Comparison of ENCODE assay signal across 18 cellular contexts in the genomic region with DNA sequence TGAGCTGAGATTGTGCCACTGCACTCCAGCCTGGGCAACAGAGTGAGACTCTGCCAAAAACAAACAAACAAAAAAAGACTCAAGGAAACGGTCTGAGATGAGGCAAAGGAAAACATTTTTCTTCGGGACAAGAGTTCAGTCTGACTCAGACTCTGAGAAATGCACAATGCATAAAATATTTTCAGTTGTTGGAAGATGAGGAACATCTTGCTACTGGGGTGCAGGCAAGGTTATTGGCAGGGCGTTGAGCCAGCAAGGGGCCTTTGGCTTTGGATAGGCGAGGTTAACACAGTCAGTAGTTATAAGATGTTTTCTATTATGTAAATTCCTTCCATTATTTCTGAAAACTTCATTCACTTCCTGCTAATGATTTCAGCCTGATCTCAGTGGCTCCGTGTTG.
A peak's percentile ranks its signal among the peaks of the same experiment; 100 is the strongest.
DNase-seq lines count a peak whose midpoint lies in the region; ATAC-seq and TF ChIP-seq lines count a peak whose summit lies in the region.
"Had no signal": no experiment of that assay in that cellular context is flagged by ENCODE, and none has a peak within 500 bp of the region (broad histone marks: within the 10 kb centered on the region; RNA-seq: fewer than 3 reads in every experiment).

No MANE protein-coding gene starts in this region.

- no peaks in the 10 kb centered on the region for H3K9me3 ChIP-seq in PC-9 (ENCODE audit: insufficient read depth, low read depth)
- H3K9me3 ChIP-seq: SJSA1 had no signal

- POLR2A ChIA-PET in PC-9 (lab: Charles Lee; ENCODE audit: unreplicated experiment): no interaction called here

- H3K27ac ChIP-seq in PC-9: no peak overlapping the region
- H3K27ac ChIP-seq: RWPE1, SJSA1 had no signal

- H3K4me2 ChIP-seq in PC-9: no peak overlapping the region
- H3K4me2 ChIP-seq: GM23338 had no signal

- no peak overlapping the region for H2AFZ ChIP-seq in PC-9
- H2AFZ ChIP-seq: GM23338 had no signal

- H3K4me1 ChIP-seq in PC-9 (replicated peaks; ENCODE audit: insufficient read depth): no peaks in the 10 kb centered on the region
- H3K4me1 ChIP-seq: SJSA1 had no signal

- intact Hi-C loops in left cardiac atrium (cut with DNase I): no loop called here
- intact Hi-C loops in PC-9 (cut with micrococcal nuclease; ENCODE audit: unreplicated experiment): no loop called here

- TF ChIP-seq CTCF in fibroblast of pulmonary artery (IDR thresholded peaks at IDR 0.05; ENCODE audit: low read length, missing control alignments): no peak
- no peak for TF ChIP-seq CTCF in PC-9 (conservative IDR thresholded peaks at IDR 0.05)

- no peak overlapping the region for H3K4me3 ChIP-seq in fibroblast of pulmonary artery (replicated peaks; ENCODE audit: low read depth, low read length)
- H3K4me3 ChIP-seq in PC-9: no peak overlapping the region
- H3K4me3 ChIP-seq: GM23338, SJSA1 had no signal

- H3F3A ChIP-seq in PC-9 (ENCODE audit: insufficient read depth, low read depth): no peaks in the 10 kb centered on the region

- no peaks in the 10 kb centered on the region for H4K20me1 ChIP-seq in PC-9 (ENCODE audit: insufficient read depth)

- no TSS peak for BruUV-seq in PC-9 (replicated peaks; lab: Mats Ljungman, UMichigan)

- peak; percentile 65 for DNase-seq in GM04503 (ENCODE audit: low read depth)
- peak; percentile 46 for DNase-seq in astrocyte of the hippocampus (ENCODE audit: low read depth, low spot score)
- peak; percentile 1 for DNase-seq in fibroblast of pulmonary artery (ENCODE audit: low read depth)
- DNase-seq in stromal cell of bone marrow (ENCODE audit: low read depth): peak; percentile 57
- no peak for DNase-seq in NCI-H1930 (lab: John Stamatoyannopoulos, UW)
- no peak for DNase-seq in left cardiac atrium
- no peak for DNase-seq in PC-9
- DNase-seq: C1 segment of cervical spinal cord, DMS 273 treated with DMSO at 0.1 percent for 48 hours, NCI-H1048, NCI-H146, NCI-H2107, NCI-H226, NCI-H526, OCI-M1 had no signal

- H3K9me2 ChIP-seq in PC-9 (ENCODE audit: insufficient read depth): no peaks in the 10 kb centered on the region

- H3K27me3 ChIP-seq in PC-9 (ENCODE audit: insufficient read depth, low read depth): no peaks in the 10 kb centered on the region
- H3K27me3 ChIP-seq: SJSA1 had no signal

- no peaks in the 10 kb centered on the region for H3K36me3 ChIP-seq in PC-9 (ENCODE audit: low read depth)
- H3K36me3 ChIP-seq: SJSA1 had no signal

- no peak for ATAC-seq in left cardiac atrium
- ATAC-seq: GM23338 had no signal

- H3K79me2 ChIP-seq in PC-9 (ENCODE audit: low read depth): no peaks in the 10 kb centered on the region

- CTCF ChIA-PET in PC-9 (lab: Charles Lee): no interaction called here

Comparison
In these comparisons a context has a peak if more than half of its experiments do, and no peak if none do; other contexts are left out.
1. DNase-seq: peak in GM04503 (single experiment), astrocyte of the hippocampus (single experiment), fibroblast of pulmonary artery (single experiment) and stromal cell of bone marrow (single experiment); none in NCI-H1930 (0 of 2), left cardiac atrium (single experiment) and PC-9 (0 of 2).